ENCODE assay signal across 8 cellular contexts in genomic region chr3:32374788-32375595, GRCh38. TPM values are rescaled to one million over a fixed set of nuclear protein-coding genes. Genes with fewer than 3 reads are reported as not detected.
A peak's percentile ranks its signal among the peaks of the same experiment; 100 is the strongest.
DNase-seq lines count a peak whose midpoint lies in the region; ATAC-seq and TF ChIP-seq lines count a peak whose summit lies in the region.

No MANE protein-coding gene starts in this region.

- POLR2A ChIA-PET in activated B cell treated with CpG ODN at 0.5 μM for 24 hours (lab: Charles Lee), result interaction anchor here (0.8 to 2.8 kb wide), 10 partner anchors 17 to 127 kb away, joined by 3 to 10 read pairs (median 4); partner anchors contain the start of genes CMTM6 and CMTM7

- H3K4me3 ChIP-seq in DOHH2 (ENCODE audit: low read length), result no peak overlapping the region
- no peak overlapping the region for H3K4me3 ChIP-seq in GM23248
- no peak overlapping the region for H3K4me3 ChIP-seq in left lung

- H3K79me2 ChIP-seq in DOHH2 (ENCODE audit: control insufficient read depth, low read length) (no peaks in the 10 kb centered on the region), GM23248 (ENCODE audit: insufficient read depth) (no peaks in the 10 kb centered on the region)

- no peaks in the 10 kb centered on the region for H3K9me3 ChIP-seq in DOHH2 (ENCODE audit: control insufficient read depth, insufficient read depth, low read length)
- no peaks in the 10 kb centered on the region for H3K9me3 ChIP-seq in GM23248 (ENCODE audit: low read depth)
- H3K9me3 ChIP-seq in left lung, result no peaks in the 10 kb centered on the region

- no peaks in the 10 kb centered on the region for H3K27me3 Mint-ChIP-seq in activated B cell treated with CpG ODN at 0.5 μM for 24 hours

- H3K4me1 Mint-ChIP-seq in activated B cell treated with CpG ODN at 0.5 μM for 24 hours, result peaks cover 28% of the 10 kb centered on the region

- no peaks in the 10 kb centered on the region for H3K9me3 Mint-ChIP-seq in activated B cell treated with CpG ODN at 0.5 μM for 24 hours

- no peak overlapping the region for H3K4me3 Mint-ChIP-seq in activated B cell treated with CpG ODN at 0.5 μM for 24 hours

- in situ Hi-C loops in GM23248 (cut with MboI), result loop anchor here (5.0 to 25.0 kb wide), 2 partner anchors 92 to 287 kb away; no protein-coding TSS in a partner anchor

- H3F3A ChIP-seq in DOHH2 (ENCODE audit: control insufficient read depth, insufficient read depth) (no peaks in the 10 kb centered on the region), GM23248 (ENCODE audit: insufficient read depth) (no peaks in the 10 kb centered on the region)

- no peaks in the 10 kb centered on the region for H3K36me3 ChIP-seq in DOHH2 (ENCODE audit: control insufficient read depth, low read length)
- H3K36me3 ChIP-seq in GM23248 (ENCODE audit: low read depth), result no peaks in the 10 kb centered on the region
- no peaks in the 10 kb centered on the region for H3K36me3 ChIP-seq in left lung

- no peak overlapping the region for H3K9ac ChIP-seq in GM23248

- 38 to 40% methylated on average over 12 of the region's 12 CpGs for WGBS in GM23248 (ENCODE audit: low coverage in 1 of 2, low lambda C conversion rate in 2 of 2, missing lambda C conversion rate in 2 of 2), 2 experiments

- CTCF ChIA-PET in activated B cell treated with CpG ODN at 0.5 μM for 24 hours (lab: Charles Lee), result interaction anchor here (0.6 to 9.5 kb wide), 24 partner anchors 8 to 132 kb away, joined by 3 to 174 read pairs (median 4); partner anchors contain the start of gene CMTM7

- peak overlapping the region; percentile 65 for H2AFZ ChIP-seq in GM23248

- peak overlapping the region; percentile 50 for H3K27ac Mint-ChIP-seq in activated B cell treated with CpG ODN at 0.5 μM for 24 hours

- DNase-seq in GM23248 (peak; percentile 70), NCI-H128 (lab: John Stamatoyannopoulos, UW; ENCODE audit: unreplicated experiment) (peak; percentile 8), activated B cell treated with CpG ODN at 0.5 μM for 24 hours (peak; percentile 18), cerebellum (ENCODE audit: low spot score) (peak; percentile 65), left lung (no peak)
- peak; percentile 58 for DNase-seq in stimulated activated CD8-positive, alpha-beta memory T cell treated with anti-CD3 and anti-CD28 coated beads, Interleukin-15, amount 100 ng/mL, for 1 hour (ENCODE audit: low read depth)

- H3K27me3 ChIP-seq in DOHH2 (ENCODE audit: control insufficient read depth, low read length), result peaks cover 4% of the 10 kb centered on the region
- peaks cover 33% of the 10 kb centered on the region for H3K27me3 ChIP-seq in GM23248 (replicated peaks; ENCODE audit: insufficient read depth)
- no peaks in the 10 kb centered on the region for H3K27me3 ChIP-seq in left lung

- H3K4me2 ChIP-seq in DOHH2 (ENCODE audit: low read length) (peak overlapping the region; percentile 41), GM23248 (ENCODE audit: unreplicated experiment) (peak overlapping the region; percentile 33)

- no peaks in the 10 kb centered on the region for H3K36me3 Mint-ChIP-seq in activated B cell treated with CpG ODN at 0.5 μM for 24 hours (ENCODE audit: low read depth)

- peak; percentile 78 for TF ChIP-seq CTCF in DOHH2 (IDR thresholded peaks at IDR 0.05; ENCODE audit: low read depth, low read length, poor library complexity, severe bottlenecking)
- TF ChIP-seq CTCF in activated B cell treated with CpG ODN at 0.5 μM for 24 hours (IDR thresholded peaks at IDR 0.05), result no peak
- peak; percentile 55 to 61 for TF ChIP-seq CTCF in left lung (IDR thresholded peaks at IDR 0.05)

- ATAC-seq in activated B cell treated with CpG ODN at 0.5 μM for 24 hours (ENCODE audit: low read depth) (peak; percentile 75), left lung (peak; percentile 86), HG03095 (IDR thresholded peaks at IDR 0.05; ENCODE audit: unreplicated experiment) (no peak)

- no peak overlapping the region for H3K27ac ChIP-seq in DOHH2 (ENCODE audit: low read depth, low read length)
- no peak overlapping the region for H3K27ac ChIP-seq in GM23248
- no peak overlapping the region for H3K27ac ChIP-seq in left lung

- H4K20me1 ChIP-seq in DOHH2 (ENCODE audit: control insufficient read depth, insufficient read depth, low read depth, low read length), result no peaks in the 10 kb centered on the region
- no peaks in the 10 kb centered on the region for H4K20me1 ChIP-seq in GM23248 (ENCODE audit: insufficient read depth)

- intact Hi-C loops in activated B cell treated with CpG ODN at 0.5 μM for 24 hours (cut with micrococcal nuclease), result loop anchor here (1.0 to 5.0 kb wide), 8 partner anchors 16 to 289 kb away; partner anchors contain the start of genes CMTM6 and CMTM7
- intact Hi-C loops in left lung (cut with DNase I), result no loop called here

- H3K9me2 ChIP-seq in DOHH2 (replicated peaks; ENCODE audit: control insufficient read depth, low read length), result no peaks in the 10 kb centered on the region
- H3K9me2 ChIP-seq in GM23248 (ENCODE audit: insufficient read depth), result no peaks in the 10 kb centered on the region

- H3K4me1 ChIP-seq in DOHH2 (ENCODE audit: control insufficient read depth, low read length) (peaks cover 18% of the 10 kb centered on the region), GM23248 (ENCODE audit: insufficient read depth) (no peaks in the 10 kb centered on the region), left lung (no peaks in the 10 kb centered on the region)

RNA-seq across cellular contexts. Expression of gene CMTM7, which starts 16.7 kb away (rescaled TPM):
- total RNA-seq in GM23248 (2014; rRNA removed; shearing (Covaris generic)), result 6.3 and 7.1 TPM in 2 replicates
- 21.5 and 23.0 TPM in 2 replicates for polyA plus RNA-seq in GM23248 (2016; fragmentation: Nextera tagmentation; extraction: Ambion mirVana)
- total RNA-seq in activated B cell treated with CpG ODN at 0.5 μM for 24 hours (70.5 and 82.1 TPM in 2 replicates), cerebellum (7.9 TPM), left lung (10 to 100 TPM; 46.7 to 50.4 TPM)

Comparison
In these comparisons a context has a peak if more than half of its experiments do, and no peak if none do; other contexts are left out.
1. DNase-seq: peak in GM23248 (single experiment), NCI-H128 (single experiment), activated B cell treated with CpG ODN at 0.5 μM for 24 hours (single experiment), cerebellum (single experiment) and stimulated activated CD8-positive, alpha-beta memory T cell treated with anti-CD3 and anti-CD28 coated beads, Interleukin-15, amount 100 ng/mL, for 1 hour (single experiment); none in left lung (0 of 2).